In genomic region chr3:20669184-20669583, GRCh38 we compare ENCODE assay signal across 16 cellular contexts.
DNase-seq lines count a peak whose midpoint lies in the region; ATAC-seq and TF ChIP-seq lines count a peak whose summit lies in the region.
"Had no signal": no experiment of that assay in that cellular context is flagged by ENCODE, and none has a peak within 500 bp of the region (broad histone marks: within the 10 kb centered on the region; RNA-seq: fewer than 3 reads in every experiment).

No MANE protein-coding gene starts in this region.

- intact Hi-C loops in ascending aorta (cut with DNase I) = no loop called here
- intact Hi-C loops in left cardiac atrium (cut with DNase I) = no loop called here

- peak overlapping the region; percentile 45 for H3K4me2 ChIP-seq in KMS-11

- H3K36me3 ChIP-seq in KMS-11 (ENCODE audit: insufficient read depth) (no peaks in the 10 kb centered on the region), ascending aorta (no peaks in the 10 kb centered on the region), skeletal muscle tissue (ENCODE audit: control insufficient read depth in 3 of 3, insufficient read depth in 3 of 3, low read length in 3 of 3) (no peaks in the 10 kb centered on the region)
- H3K36me3 ChIP-seq: HAP-1, SJCRH30 had no signal

- ATAC-seq in left cardiac atrium (peak; percentile 93 to 97), GM21737 (IDR thresholded peaks at IDR 0.05; ENCODE audit: unreplicated experiment) (no peak), HG02571 (IDR thresholded peaks at IDR 0.05; ENCODE audit: unreplicated experiment) (no peak)
- no peak for ATAC-seq in natural killer cell treated with Interleukin-12 subunit alpha and Interleukin-12 subunit beta and Interleukin-15 and Interleukin-18, amount 100 ng/mL, for 72 hours

- no peak overlapping the region for H3K27ac Mint-ChIP-seq in natural killer cell treated with Interleukin-12 subunit alpha and Interleukin-12 subunit beta and Interleukin-15 and Interleukin-18, amount 100 ng/mL, for 72 hours
- H3K27ac Mint-ChIP-seq: activated CD4-positive, alpha-beta memory T cell treated with anti-CD3 and anti-CD28 coated beads, Interleukin-2, amount 10 ng/mL, durations not matched to agents 7 days and 5 days; activated T-helper 1 cell treated with anti-CD3 and anti-CD28 coated beads, Interleukin-12 subunit alpha, Interleukin-12 subunit beta, Interleukin-2, Interleukin-4 antibody, amounts not matched to agents 30 ng/mL and 10 ng/mL and 1 ng/mL, durations not matched to agents 14 hours and 24 hours and 36 hours; immature natural killer cell; mesothelial cell of epicardium had no signal

- no peaks in the 10 kb centered on the region for H3K4me1 Mint-ChIP-seq in natural killer cell treated with Interleukin-12 subunit alpha and Interleukin-12 subunit beta and Interleukin-15 and Interleukin-18, amount 100 ng/mL, for 72 hours (ENCODE audit: low read depth in 2 of 2)
- H3K4me1 Mint-ChIP-seq: activated CD4-positive, alpha-beta memory T cell treated with anti-CD3 and anti-CD28 coated beads, Interleukin-2, amount 10 ng/mL, durations not matched to agents 7 days and 5 days; immature natural killer cell had no signal

- no peaks in the 10 kb centered on the region for H3K27me3 Mint-ChIP-seq in natural killer cell treated with Interleukin-12 subunit alpha and Interleukin-12 subunit beta and Interleukin-15 and Interleukin-18, amount 100 ng/mL, for 72 hours
- H3K27me3 Mint-ChIP-seq: activated CD4-positive, alpha-beta memory T cell treated with anti-CD3 and anti-CD28 coated beads, Interleukin-2, amount 10 ng/mL, durations not matched to agents 7 days and 5 days had no signal

- no peaks in the 10 kb centered on the region for H4K20me1 ChIP-seq in KMS-11 (ENCODE audit: insufficient read depth)

- peaks cover 11% of the 10 kb centered on the region for H3K4me1 ChIP-seq in KMS-11 (ENCODE audit: low read depth, poor library complexity, severe bottlenecking)
- H3K4me1 ChIP-seq in ascending aorta = peaks cover 5 to 7% of the 10 kb centered on the region in 2 donors
- peaks cover 9 to 12% (median 10%) of the 10 kb centered on the region in 3 donors for H3K4me1 ChIP-seq in skeletal muscle tissue (ENCODE audit: control insufficient read depth in 3 of 3, insufficient read depth in 3 of 3, low read length in 3 of 3)
- H3K4me1 ChIP-seq: HAP-1, SJCRH30 had no signal

- peak overlapping the region; percentile 49 for H2AFZ ChIP-seq in KMS-11 (ENCODE audit: low read depth)

- no peaks in the 10 kb centered on the region for H3K36me3 Mint-ChIP-seq in natural killer cell treated with Interleukin-12 subunit alpha and Interleukin-12 subunit beta and Interleukin-15 and Interleukin-18, amount 100 ng/mL, for 72 hours

- H3K9ac ChIP-seq in KMS-11 = no peak overlapping the region
- peak overlapping the region; percentile 45 to 60 (median 46) for H3K9ac ChIP-seq in skeletal muscle tissue (ENCODE audit: low read depth in 1 of 3, low read length in 3 of 3)

- no peak overlapping the region for H3K4me3 Mint-ChIP-seq in natural killer cell treated with Interleukin-12 subunit alpha and Interleukin-12 subunit beta and Interleukin-15 and Interleukin-18, amount 100 ng/mL, for 72 hours
- H3K4me3 Mint-ChIP-seq: activated CD4-positive, alpha-beta memory T cell treated with anti-CD3 and anti-CD28 coated beads, Interleukin-2, amount 10 ng/mL, durations not matched to agents 7 days and 5 days; activated T-helper 1 cell treated with anti-CD3 and anti-CD28 coated beads, Interleukin-12 subunit alpha, Interleukin-12 subunit beta, Interleukin-2, Interleukin-4 antibody, amounts not matched to agents 30 ng/mL and 10 ng/mL and 1 ng/mL, durations not matched to agents 14 hours and 24 hours and 36 hours; immature natural killer cell; mesothelial cell of epicardium had no signal

- H3K4me3 ChIP-seq in KMS-11 (IDR thresholded peaks at IDR 0.05; ENCODE audit: insufficient read depth, low read depth, low read length) (no peak overlapping the region), ascending aorta (no peak overlapping the region), skeletal muscle tissue (ENCODE audit: low read length in 3 of 3) (peak overlapping the region in 2 of 3 donors; percentile 20 to 31)
- H3K4me3 ChIP-seq: HAP-1, SJCRH30 had no signal

- DNase-seq in ascending aorta (ENCODE audit: low spot score in 2 of 2) (peak in 1 of 2 donors; percentile 67), left cardiac atrium (peak; percentile 67), NCI-H1092 (lab: John Stamatoyannopoulos, UW) (no peak)
- DNase-seq in natural killer cell treated with Interleukin-12 subunit alpha and Interleukin-12 subunit beta and Interleukin-15 and Interleukin-18, amount 100 ng/mL, for 72 hours (ENCODE audit: low spot score) = no peak
- DNase-seq: activated CD4-positive, alpha-beta memory T cell treated with anti-CD3 and anti-CD28 coated beads, Interleukin-2, amount 10 ng/mL, durations not matched to agents 7 days and 5 days; DMS79; effector CD8-positive, alpha-beta T cell; immature natural killer cell had no signal

- TF ChIP-seq CTCF in KMS-11 (conservative IDR thresholded peaks at IDR 0.05; ENCODE audit: low read depth, low read length) = no peak
- no peak for TF ChIP-seq CTCF in ascending aorta (IDR thresholded peaks at IDR 0.05)

- H3K27me3 ChIP-seq in KMS-11 (ENCODE audit: insufficient read depth, low read depth) (no peaks in the 10 kb centered on the region), ascending aorta (no peaks in the 10 kb centered on the region), skeletal muscle tissue (ENCODE audit: control insufficient read depth in 3 of 3, insufficient read depth in 3 of 3, low read length in 3 of 3) (no peaks in the 10 kb centered on the region)
- H3K27me3 ChIP-seq: SJCRH30 had no signal

- H3K79me2 ChIP-seq in KMS-11 (ENCODE audit: insufficient read depth, low read depth) = no peaks in the 10 kb centered on the region

- H3K27ac ChIP-seq in KMS-11 (no peak overlapping the region), ascending aorta (peak overlapping the region; percentile 30 to 51), skeletal muscle tissue (ENCODE audit: low read depth, low read length) (peak overlapping the region; percentile 68)
- H3K27ac ChIP-seq: SJCRH30 had no signal

- H3K9me3 Mint-ChIP-seq in natural killer cell treated with Interleukin-12 subunit alpha and Interleukin-12 subunit beta and Interleukin-15 and Interleukin-18, amount 100 ng/mL, for 72 hours = peaks cover 32% of the 10 kb centered on the region
- H3K9me3 Mint-ChIP-seq: activated T-helper 1 cell treated with anti-CD3 and anti-CD28 coated beads, Interleukin-12 subunit alpha, Interleukin-12 subunit beta, Interleukin-2, Interleukin-4 antibody, amounts not matched to agents 30 ng/mL and 10 ng/mL and 1 ng/mL, durations not matched to agents 14 hours and 24 hours and 36 hours had no signal

- H3K9me3 ChIP-seq in ascending aorta = no peaks in the 10 kb centered on the region
- H3K9me3 ChIP-seq in skeletal muscle tissue (ENCODE audit: control insufficient read depth in 3 of 3, low read length in 3 of 3) = peaks cover 0 to 3% (median 2%) of the 10 kb centered on the region in 3 donors
- H3K9me3 ChIP-seq: HAP-1, SJCRH30 had no signal

Comparison
In these comparisons a context has a peak if more than half of its experiments do, and no peak if none do; other contexts are left out.
1. H3K4me3 ChIP-seq: peak in skeletal muscle tissue (2 of 3); none in KMS-11 (single experiment) and ascending aorta (0 of 2).
2. ATAC-seq: peak in left cardiac atrium (2 of 2); none in GM21737 (single experiment), natural killer cell treated with Interleukin-12 subunit alpha and Interleukin-12 subunit beta and Interleukin-15 and Interleukin-18, amount 100 ng/mL, for 72 hours (0 of 2) and HG02571 (single experiment).